ENCODE assay signal across 8 cellular contexts in genomic region chr3:150905766-150906165, GRCh38. TPM values are rescaled to one million over a fixed set of nuclear protein-coding genes. Genes with fewer than 3 reads are reported as not detected.
"Had no signal": no experiment of that assay in that cellular context is flagged by ENCODE, and none has a peak within 500 bp of the region (broad histone marks: within the 10 kb centered on the region; RNA-seq: fewer than 3 reads in every experiment).

No MANE protein-coding gene starts in this region.

- DNase-seq: IMR-90, KBM-7, KG1 had no signal

- H3K27ac ChIP-seq: HL-60 had no signal

- ATAC-seq: HepG2, K562 had no signal

- H3K4me3 ChIP-seq: K562 had no signal

RNA-seq across cellular contexts. Expression of gene MINDY4B, which starts 0.5 kb away (rescaled TPM):
- total RNA-seq: HepG2, HT-29, HT1080, IMR-90, K562 had no signal
